In genomic region chr19:38558933-38559332, GRCh38 we compare ENCODE assay signal across 7 cellular contexts. TPM values are rescaled to one million over a fixed set of nuclear protein-coding genes. Genes with fewer than 3 reads are reported as not detected.
DNase-seq lines count a peak whose midpoint lies in the region; ATAC-seq and TF ChIP-seq lines count a peak whose summit lies in the region.
"Not testable (repeated sequence)": the region's sequence is repeated elsewhere in the genome, so short reads cannot be mapped to it uniquely, and the experiment has no call there.

No MANE protein-coding gene starts in this region.

- peak overlapping the region in 7 of 8 donors; percentile 44 to 91 (median 83) for H3K27ac Mint-ChIP-seq in CD8-positive, alpha-beta memory T cell
- H3K27ac Mint-ChIP-seq in T-cell, result peak overlapping the region; percentile 78 to 94
- H3K27ac Mint-ChIP-seq in activated T-helper 17 cell treated with anti-CD3 and anti-CD28 coated beads, Interleukin-2, amount 50 U/mL, for 72 hours, result peak overlapping the region; percentile 78
- H3K27ac Mint-ChIP-seq in natural killer cell treated with Interleukin-12 subunit alpha and Interleukin-12 subunit beta and Interleukin-15 and Interleukin-18, amount 100 ng/mL, for 72 hours, result peak overlapping the region in 1 of 2 donors; percentile 73

- not testable (repeated sequence) for H3K36me3 ChIP-seq in CD8-positive, alpha-beta memory T cell (ENCODE audit: insufficient read depth, low read length); OCI-LY3 (replicated peaks; ENCODE audit: low read depth, low read length); mammary epithelial cell (ENCODE audit: insufficient read depth, low read length); esophagus squamous epithelium

- 93% methylated on average over 6 of the region's 7 CpGs for WGBS in mammary epithelial cell (ENCODE audit: low coverage, missing lambda C conversion rate)
- 45 to 55% methylated on average over 6 to 7 of the region's 7 CpGs for WGBS in esophagus squamous epithelium, 2 donors

- H3K9me3 ChIP-seq in CD8-positive, alpha-beta memory T cell (ENCODE audit: low read length); OCI-LY3 (ENCODE audit: insufficient read depth, low read length); mammary epithelial cell (replicated peaks; ENCODE audit: insufficient read depth, low read length); esophagus squamous epithelium: not testable (repeated sequence)

- H3K9me3 Mint-ChIP-seq in CD8-positive, alpha-beta memory T cell; T-cell; activated T-helper 17 cell treated with anti-CD3 and anti-CD28 coated beads, Interleukin-2, amount 50 U/mL, for 72 hours; natural killer cell treated with Interleukin-12 subunit alpha and Interleukin-12 subunit beta and Interleukin-15 and Interleukin-18, amount 100 ng/mL, for 72 hours: not testable (repeated sequence)

- not testable (repeated sequence) for TF ChIP-seq POLR2A in esophagus squamous epithelium (IDR thresholded peaks at IDR 0.05)

- POLR2A ChIA-PET in CD8-positive, alpha-beta memory T cell (lab: Charles Lee), result interaction anchor here (1.9 kb wide), 1 partner anchor 60 kb away, joined by 4 read pairs; the partner anchor contains the start of gene EIF3K
- POLR2A ChIA-PET in T-cell (lab: Charles Lee), result not testable (repeated sequence)

- H3K79me2 ChIP-seq in OCI-LY3 (ENCODE audit: low read length); mammary epithelial cell (ENCODE audit: insufficient read depth, low read length): not testable (repeated sequence)

- peaks cover 35% of the 10 kb centered on the region for H3K4me1 ChIP-seq in CD8-positive, alpha-beta memory T cell (ENCODE audit: insufficient read depth, low read length)
- peaks cover 58% of the 10 kb centered on the region for H3K4me1 ChIP-seq in OCI-LY3 (ENCODE audit: low read length)
- H3K4me1 ChIP-seq in mammary epithelial cell (ENCODE audit: insufficient read depth, low read length), result peaks cover 19% of the 10 kb centered on the region
- H3K4me1 ChIP-seq in esophagus squamous epithelium, result peaks cover 10 to 64% (median 22%) of the 10 kb centered on the region in 3 donors

- intact Hi-C loops in mammary epithelial cell (cut with micrococcal nuclease), result loop anchor here (1.0 to 5.0 kb wide), 3 partner anchors 158 to 291 kb away; no protein-coding TSS in a partner anchor
- intact Hi-C loops in esophagus squamous epithelium (cut with DNase I), result not testable (repeated sequence)

- H3K27me3 Mint-ChIP-seq in CD8-positive, alpha-beta memory T cell; activated T-helper 17 cell treated with anti-CD3 and anti-CD28 coated beads, Interleukin-2, amount 50 U/mL, for 72 hours: not testable (repeated sequence)
- H3K27me3 Mint-ChIP-seq in T-cell, result peaks cover 11 to 20% of the 10 kb centered on the region in 2 donors
- H3K27me3 Mint-ChIP-seq in natural killer cell treated with Interleukin-12 subunit alpha and Interleukin-12 subunit beta and Interleukin-15 and Interleukin-18, amount 100 ng/mL, for 72 hours, result peaks cover 0 to 23% of the 10 kb centered on the region in 2 donors

- dilution Hi-C loops in mammary epithelial cell (cut with HindIII; ENCODE audit: low sequenced_read_pairs), result not testable (repeated sequence)

- H2AFZ ChIP-seq in OCI-LY3 (ENCODE audit: low read depth, low read length); mammary epithelial cell (ENCODE audit: low read depth, low read length): not testable (repeated sequence)

- not testable (repeated sequence) for H3K27me3 ChIP-seq in CD8-positive, alpha-beta memory T cell (ENCODE audit: insufficient read depth, low read length, poor library complexity, severe bottlenecking); mammary epithelial cell (ENCODE audit: insufficient read depth, low read length)
- H3K27me3 ChIP-seq in OCI-LY3 (ENCODE audit: low read depth, low read length), result peaks cover 21% of the 10 kb centered on the region
- peaks cover 0 to 14% (median 0%) of the 10 kb centered on the region in 4 donors for H3K27me3 ChIP-seq in esophagus squamous epithelium

- not testable (repeated sequence) for H3K4me3 ChIP-seq in CD8-positive, alpha-beta memory T cell (ENCODE audit: low read length); mammary epithelial cell (replicated peaks in 1 of 3; ENCODE audit: insufficient read depth in 1 of 3, low read depth in 2 of 3, low read length in 3 of 3); esophagus squamous epithelium
- H3K4me3 ChIP-seq in OCI-LY3 (ENCODE audit: low read length), result 0 out of 2 replicates have a peak overlapping the region, but pooled peaks have one; percentile 26

- TF ChIP-seq CTCF in OCI-LY3 (IDR thresholded peaks at IDR 0.05; ENCODE audit: low read depth, low read length); mammary epithelial cell (conservative IDR thresholded peaks at IDR 0.05 in 1 of 2, IDR thresholded peaks at IDR 0.05 in 1 of 2; ENCODE audit: extremely low read depth in 1 of 2, insufficient read depth in 1 of 2, low read depth in 1 of 2, low read length in 2 of 2); esophagus squamous epithelium (IDR thresholded peaks at IDR 0.05): not testable (repeated sequence)

- not testable (repeated sequence) for H4K20me1 ChIP-seq in OCI-LY3 (ENCODE audit: insufficient read depth, low read length); mammary epithelial cell (ENCODE audit: insufficient read depth, low read length)

- DNase-seq in CD8-positive, alpha-beta memory T cell; T-cell; mammary epithelial cell; esophagus squamous epithelium (lab: John Stamatoyannopoulos, UW); natural killer cell treated with Interleukin-12 subunit alpha and Interleukin-12 subunit beta and Interleukin-15 and Interleukin-18, amount 100 ng/mL, for 72 hours (ENCODE audit: low spot score): not testable (repeated sequence)

- not testable (repeated sequence) for H3K27ac ChIP-seq in CD8-positive, alpha-beta memory T cell (ENCODE audit: low read depth, low read length)
- H3K27ac ChIP-seq in OCI-LY3 (ENCODE audit: low read length) (peak overlapping the region; percentile 78), mammary epithelial cell (ENCODE audit: insufficient read depth, low read depth, low read length) (peak overlapping the region; percentile 48), esophagus squamous epithelium (peak overlapping the region; percentile 73 to 81 (median 78))

- peak overlapping the region; percentile 65 for H3K4me2 ChIP-seq in OCI-LY3 (ENCODE audit: low read length)
- H3K4me2 ChIP-seq in mammary epithelial cell (ENCODE audit: insufficient read depth, low read depth, low read length), result not testable (repeated sequence)

- not testable (repeated sequence) for H3K9ac ChIP-seq in OCI-LY3 (ENCODE audit: low read length); mammary epithelial cell (ENCODE audit: insufficient read depth, low read length)

- H3K4me3 Mint-ChIP-seq in CD8-positive, alpha-beta memory T cell, result peak overlapping the region in 5 of 7 donors; percentile 67 to 84 (median 77)
- peak overlapping the region in 1 of 3 donors; percentile 52 for H3K4me3 Mint-ChIP-seq in T-cell
- H3K4me3 Mint-ChIP-seq in activated T-helper 17 cell treated with anti-CD3 and anti-CD28 coated beads, Interleukin-2, amount 50 U/mL, for 72 hours, result peak overlapping the region; percentile 73
- peak overlapping the region; percentile 75 for H3K4me3 Mint-ChIP-seq in natural killer cell treated with Interleukin-12 subunit alpha and Interleukin-12 subunit beta and Interleukin-15 and Interleukin-18, amount 100 ng/mL, for 72 hours

- ATAC-seq in T-cell (replicated peaks in 1 of 4); activated T-helper 17 cell treated with anti-CD3 and anti-CD28 coated beads, Interleukin-2, amount 50 U/mL, for 72 hours (replicated peaks); natural killer cell treated with Interleukin-12 subunit alpha and Interleukin-12 subunit beta and Interleukin-15 and Interleukin-18, amount 100 ng/mL, for 72 hours: not testable (repeated sequence)

- H3K36me3 Mint-ChIP-seq in CD8-positive, alpha-beta memory T cell; T-cell; natural killer cell treated with Interleukin-12 subunit alpha and Interleukin-12 subunit beta and Interleukin-15 and Interleukin-18, amount 100 ng/mL, for 72 hours: not testable (repeated sequence)
- H3K36me3 Mint-ChIP-seq in activated T-helper 17 cell treated with anti-CD3 and anti-CD28 coated beads, Interleukin-2, amount 50 U/mL, for 72 hours (ENCODE audit: low read depth), result peaks cover 23% of the 10 kb centered on the region

- peaks cover 55 to 82% (median 78%) of the 10 kb centered on the region in 3 donors for H3K4me1 Mint-ChIP-seq in CD8-positive, alpha-beta memory T cell
- peaks cover 21 to 59% (median 48%) of the 10 kb centered on the region in 3 donors for H3K4me1 Mint-ChIP-seq in T-cell
- peaks cover 36% of the 10 kb centered on the region for H3K4me1 Mint-ChIP-seq in activated T-helper 17 cell treated with anti-CD3 and anti-CD28 coated beads, Interleukin-2, amount 50 U/mL, for 72 hours
- peaks cover 33 to 66% of the 10 kb centered on the region in 2 donors for H3K4me1 Mint-ChIP-seq in natural killer cell treated with Interleukin-12 subunit alpha and Interleukin-12 subunit beta and Interleukin-15 and Interleukin-18, amount 100 ng/mL, for 72 hours (ENCODE audit: low read depth in 2 of 2)

- CTCF ChIA-PET in CD8-positive, alpha-beta memory T cell (lab: Charles Lee), result interaction anchor here (0.7 kb wide), 1 partner anchor 61 kb away, joined by 3 read pairs; no protein-coding TSS in a partner anchor
- CTCF ChIA-PET in T-cell (lab: Charles Lee); mammary epithelial cell (lab: Charles Lee; ENCODE audit: low non-redundant PET): not testable (repeated sequence)

- not testable (repeated sequence) for BruUV-seq in mammary epithelial cell (replicated peaks; lab: Mats Ljungman, UMichigan)

- in situ Hi-C loops in mammary epithelial cell (cut with MboI; ENCODE audit: low sequenced_read_pairs in 2 of 2), result not testable (repeated sequence)

RNA-seq across cellular contexts. Expression of gene MAP4K1, which starts 58.8 kb away (rescaled TPM):
- total RNA-seq in CD8-positive, alpha-beta memory T cell, result 100 to 1,000 TPM; 161 to 162 TPM
- polyA plus RNA-seq in CD8-positive, alpha-beta memory T cell, result 178 TPM
- total RNA-seq in T-cell, result 100 to 1,000 TPM; 243 to 417 (median 329) TPM
- total RNA-seq in activated T-helper 17 cell treated with anti-CD3 and anti-CD28 coated beads, Interleukin-2, amount 50 U/mL, for 72 hours, result 100 to 1,000 TPM; 310 to 354 TPM
- under 1 TPM in 1 of 2 donors, not detected in 1; 0.75 TPM for total RNA-seq in mammary epithelial cell
- 0.51 TPM for polyA plus RNA-seq in mammary epithelial cell
- polyA minus RNA-seq in mammary epithelial cell, result not detected
- 1 to 10 TPM; 1.5 to 4.2 (median 2.7) TPM for total RNA-seq in esophagus squamous epithelium
- 100 to 1,000 TPM in 1 of 2 donors, 10 to 100 TPM in 1; 81.4 to 318 TPM for total RNA-seq in natural killer cell treated with Interleukin-12 subunit alpha and Interleukin-12 subunit beta and Interleukin-15 and Interleukin-18, amount 100 ng/mL, for 72 hours

Comparison
In these comparisons a context has a peak if more than half of its experiments do, and no peak if none do; other contexts are left out.
1. RNA of gene MAP4K1, which starts 58.8 kb away (total RNA-seq): 310 to 354 TPM in activated T-helper 17 cell treated with anti-CD3 and anti-CD28 coated beads, Interleukin-2, amount 50 U/mL, for 72 hours, 243 to 417 TPM in T-cell, 81.4 to 318 TPM in natural killer cell treated with Interleukin-12 subunit alpha and Interleukin-12 subunit beta and Interleukin-15 and Interleukin-18, amount 100 ng/mL, for 72 hours and 161 to 162 TPM in CD8-positive, alpha-beta memory T cell; 1.5 to 4.2 TPM in esophagus squamous epithelium and 0.75 TPM in mammary epithelial cell; every median in the first group is over 10 times any median in the second.